39 cellular contexts compared by ENCODE assay signal in genomic region chr10:73190188-73190587, GRCh38.
"Had no signal": no experiment of that assay in that cellular context is flagged by ENCODE, and none has a peak within 500 bp of the region (broad histone marks: within the 10 kb centered on the region; RNA-seq: fewer than 3 reads in every experiment).

No MANE protein-coding gene starts in this region.

- H3K4me3 ChIP-seq: adrenal gland, ascending aorta, body of pancreas, breast epithelium, cardiac muscle cell had no signal

- H3K27me3 ChIP-seq: adrenal gland, ascending aorta, body of pancreas, brain microvascular endothelial cell, breast epithelium, cardiac muscle cell had no signal

- H3K4me3 Mint-ChIP-seq: activated naive CD4-positive, alpha-beta T cell treated with anti-CD3 and anti-CD28 coated beads for 36 hours; activated naive CD4-positive, alpha-beta T cell treated with anti-CD3 and anti-CD28 coated beads, Interleukin-2, amount 10 ng/mL, durations not matched to agents 7 days and 5 days; activated naive CD4-positive, alpha-beta T cell treated with anti-CD3 and anti-CD28 coated beads, Interleukin-2, amount 50 U/mL, for 24 hours; activated naive CD8-positive, alpha-beta T cell; activated naive CD8-positive, alpha-beta T cell treated with anti-CD3 and anti-CD28 coated beads for 36 hours; activated naive CD8-positive, alpha-beta T cell treated with anti-CD3 and anti-CD28 coated beads, Interleukin-2, amount 10 ng/mL, durations not matched to agents 7 days and 5 days; activated naive CD8-positive, alpha-beta T cell treated with anti-CD3 and anti-CD28 coated beads, Interleukin-2, amount 50 U/mL, for 24 hours; activated T-cell treated with anti-CD3 and anti-CD28 coated beads, Interleukin-2, amount 50 U/mL, for 4 hours; activated T-cell treated with anti-CD3 and anti-CD28 coated beads, Interleukin-2, amount 50 U/mL, for 72 hours; activated T-helper 1 cell treated with anti-CD3 and anti-CD28 coated beads, Interleukin-12 subunit alpha, Interleukin-12 subunit beta, Interleukin-2, Interleukin-4 antibody, amounts not matched to agents 30 ng/mL and 10 ng/mL and 1 ng/mL, durations not matched to agents 14 hours and 24 hours and 36 hours; activated T-helper 17 cell treated with anti-CD3 and anti-CD28 coated beads, Interleukin-2, amount 50 U/mL, for 72 hours; brain; central memory CD8-positive, alpha-beta T cell had no signal

- H3K9me3 ChIP-seq: adrenal gland, ascending aorta, body of pancreas, breast epithelium had no signal

- H3K36me3 Mint-ChIP-seq: activated naive CD4-positive, alpha-beta T cell treated with anti-CD3 and anti-CD28 coated beads, Interleukin-2, amount 50 U/mL, for 72 hours; activated naive CD8-positive, alpha-beta T cell; activated naive CD8-positive, alpha-beta T cell treated with anti-CD3 and anti-CD28 coated beads for 36 hours; activated naive CD8-positive, alpha-beta T cell treated with anti-CD3 and anti-CD28 coated beads, Interleukin-2, amount 10 ng/mL, durations not matched to agents 7 days and 5 days had no signal

- H3K4me1 Mint-ChIP-seq: activated naive CD4-positive, alpha-beta T cell treated with anti-CD3 and anti-CD28 coated beads, Interleukin-2, amount 10 ng/mL, durations not matched to agents 7 days and 5 days; activated naive CD4-positive, alpha-beta T cell treated with anti-CD3 and anti-CD28 coated beads, Interleukin-2, amount 50 U/mL, for 24 hours; activated naive CD8-positive, alpha-beta T cell treated with anti-CD3 and anti-CD28 coated beads for 36 hours; activated naive CD8-positive, alpha-beta T cell treated with anti-CD3 and anti-CD28 coated beads, Interleukin-2, amount 10 ng/mL, durations not matched to agents 7 days and 5 days; activated naive CD8-positive, alpha-beta T cell treated with anti-CD3 and anti-CD28 coated beads, Interleukin-2, amount 50 U/mL, for 24 hours; activated T-helper 17 cell treated with anti-CD3 and anti-CD28 coated beads, Interleukin-2, amount 50 U/mL, for 72 hours; brain; central memory CD8-positive, alpha-beta T cell had no signal

- H3K27me3 Mint-ChIP-seq: activated naive CD4-positive, alpha-beta T cell treated with anti-CD3 and anti-CD28 coated beads, Interleukin-2, amount 10 ng/mL, durations not matched to agents 7 days and 5 days; activated naive CD4-positive, alpha-beta T cell treated with anti-CD3 and anti-CD28 coated beads, Interleukin-2, amount 50 U/mL, for 24 hours; activated naive CD8-positive, alpha-beta T cell; activated naive CD8-positive, alpha-beta T cell treated with anti-CD3 and anti-CD28 coated beads for 36 hours; activated naive CD8-positive, alpha-beta T cell treated with anti-CD3 and anti-CD28 coated beads, Interleukin-2, amount 10 ng/mL, durations not matched to agents 7 days and 5 days; activated naive CD8-positive, alpha-beta T cell treated with anti-CD3 and anti-CD28 coated beads, Interleukin-2, amount 50 U/mL, for 24 hours; activated T-helper 17 cell treated with anti-CD3 and anti-CD28 coated beads, Interleukin-2, amount 50 U/mL, for 72 hours; brain; central memory CD8-positive, alpha-beta T cell had no signal

- H3K4me1 ChIP-seq: ascending aorta, body of pancreas, breast epithelium had no signal

- DNase-seq: activated effector memory CD4-positive, alpha-beta T cell treated with anti-CD3 and anti-CD28 coated beads, Interleukin-2, amount 50 U/mL, for 16 hours; activated effector memory CD4-positive, alpha-beta T cell treated with Interleukin-2 at 50 U/mL for 16 hours; activated gamma-delta T cell; activated gamma-delta T cell treated with Interleukin-2 at 50 U/mL for 16 hours; activated naive CD4-positive, alpha-beta T cell; activated naive CD4-positive, alpha-beta T cell treated with anti-CD3 and anti-CD28 coated beads for 36 hours; activated naive CD4-positive, alpha-beta T cell treated with anti-CD3 and anti-CD28 coated beads, Interleukin-2, amount 10 ng/mL, durations not matched to agents 7 days and 5 days; activated naive CD4-positive, alpha-beta T cell treated with anti-CD3 and anti-CD28 coated beads, Interleukin-2, amount 50 U/mL, for 16 hours; activated naive CD4-positive, alpha-beta T cell treated with Interleukin-2 at 50 U/mL for 16 hours; activated naive CD8-positive, alpha-beta T cell treated with anti-CD3 and anti-CD28 coated beads for 36 hours; activated naive CD8-positive, alpha-beta T cell treated with anti-CD3 and anti-CD28 coated beads, Interleukin-2, amount 10 ng/mL, durations not matched to agents 7 days and 5 days; activated naive CD8-positive, alpha-beta T cell treated with anti-CD3 and anti-CD28 coated beads, Interleukin-2, amount 50 U/mL, for 24 hours; activated T-cell treated with anti-CD3 and anti-CD28 coated beads, Interleukin-2, amount 50 U/mL, for 4 hours; activated T-cell treated with anti-CD3 and anti-CD28 coated beads, Interleukin-2, amount 50 U/mL, for 48 hours; activated T-cell treated with anti-CD3 and anti-CD28 coated beads, Interleukin-2, amount 50 U/mL, for 72 hours; adrenal gland; amniotic stem cell; amygdala; anterior cingulate cortex; aorta; body of pancreas; brain microvascular endothelial cell; caudate nucleus; central memory CD4-positive, alpha-beta T cell; cerebellar nuclear complex had no signal

- H3K27ac ChIP-seq: adrenal gland, ascending aorta, body of pancreas, brain microvascular endothelial cell, breast epithelium, cardiac muscle cell had no signal

- ATAC-seq: activated naive CD4-positive, alpha-beta T cell treated with anti-CD3 and anti-CD28 coated beads, Interleukin-2, amount 50 U/mL, for 72 hours; activated naive CD8-positive, alpha-beta T cell treated with anti-CD3 and anti-CD28 coated beads, Interleukin-2, amount 50 U/mL, for 24 hours; activated T-cell treated with anti-CD3 and anti-CD28 coated beads, Interleukin-2, amount 50 U/mL, for 4 hours; activated T-cell treated with anti-CD3 and anti-CD28 coated beads, Interleukin-2, amount 50 U/mL, for 72 hours; activated T-helper 17 cell treated with anti-CD3 and anti-CD28 coated beads, Interleukin-2, amount 50 U/mL, for 72 hours; body of pancreas had no signal

- FAIRE-seq: astrocyte, bronchial epithelial cell, colon had no signal

- H3K36me3 ChIP-seq: brain microvascular endothelial cell, breast epithelium had no signal

- H3K27ac Mint-ChIP-seq: activated naive CD4-positive, alpha-beta T cell treated with anti-CD3 and anti-CD28 coated beads for 36 hours; activated naive CD4-positive, alpha-beta T cell treated with anti-CD3 and anti-CD28 coated beads, Interleukin-2, amount 10 ng/mL, durations not matched to agents 7 days and 5 days; activated naive CD4-positive, alpha-beta T cell treated with anti-CD3 and anti-CD28 coated beads, Interleukin-2, amount 50 U/mL, for 24 hours; activated naive CD4-positive, alpha-beta T cell treated with anti-CD3 and anti-CD28 coated beads, Interleukin-2, amount 50 U/mL, for 72 hours; activated naive CD8-positive, alpha-beta T cell; activated naive CD8-positive, alpha-beta T cell treated with anti-CD3 and anti-CD28 coated beads for 36 hours; activated naive CD8-positive, alpha-beta T cell treated with anti-CD3 and anti-CD28 coated beads, Interleukin-2, amount 10 ng/mL, durations not matched to agents 7 days and 5 days; activated naive CD8-positive, alpha-beta T cell treated with anti-CD3 and anti-CD28 coated beads, Interleukin-2, amount 50 U/mL, for 24 hours; activated T-cell treated with anti-CD3 and anti-CD28 coated beads, Interleukin-2, amount 50 U/mL, for 72 hours; activated T-helper 1 cell treated with anti-CD3 and anti-CD28 coated beads, Interleukin-12 subunit alpha, Interleukin-12 subunit beta, Interleukin-2, Interleukin-4 antibody, amounts not matched to agents 30 ng/mL and 10 ng/mL and 1 ng/mL, durations not matched to agents 14 hours and 24 hours and 36 hours; activated T-helper 17 cell treated with anti-CD3 and anti-CD28 coated beads, Interleukin-2, amount 50 U/mL, for 72 hours; activated T-helper 2 cell treated with anti-CD3 and anti-CD28 coated beads, Interferon-gamma antibody, Interleukin-2, Interleukin-4, amounts not matched to agents 10 μg/mL and 5 μg/mL and 100 μg/mL, durations not matched to agents 14 hours and 24 hours and 36 hours; brain had no signal
